In genomic region chr1:170663011-170663410, GRCh38 we compare ENCODE assay signal across 10 cellular contexts. TPM values are rescaled to one million over a fixed set of nuclear protein-coding genes. Genes with fewer than 3 reads are reported as not detected.
A peak's percentile ranks its signal among the peaks of the same experiment; 100 is the strongest.
DNase-seq lines count a peak whose midpoint lies in the region; ATAC-seq and TF ChIP-seq lines count a peak whose summit lies in the region.
"Had no signal": no experiment of that assay in that cellular context is flagged by ENCODE, and none has a peak within 500 bp of the region (broad histone marks: within the 10 kb centered on the region; RNA-seq: fewer than 3 reads in every experiment).

No MANE protein-coding gene starts in this region.

- H3K27me3 ChIP-seq in AG04450 (ENCODE audit: control insufficient read depth, insufficient read depth, low read length): no peaks in the 10 kb centered on the region
- no peaks in the 10 kb centered on the region for H3K27me3 ChIP-seq in PC-3 (ENCODE audit: low read length)

- peak overlapping the region; percentile 94 for H3K27ac Mint-ChIP-seq in osteocyte (ENCODE audit: unreplicated experiment)
- H3K27ac Mint-ChIP-seq in activated T-helper 17 cell treated with anti-CD3 and anti-CD28 coated beads, Interleukin-2, amount 50 U/mL, for 72 hours: no peak overlapping the region
- H3K27ac Mint-ChIP-seq: CD4-positive, CD25-positive, alpha-beta regulatory T cell had no signal

- in situ Hi-C loops in KBM-7 (cut with MboI; ENCODE audit: low pct_unique_long_range_greater_than_20kb, low sequenced_read_pairs): no loop called here

- no peaks in the 10 kb centered on the region for H3K9me3 Mint-ChIP-seq in osteocyte (ENCODE audit: unreplicated experiment)
- H3K9me3 Mint-ChIP-seq in activated T-helper 17 cell treated with anti-CD3 and anti-CD28 coated beads, Interleukin-2, amount 50 U/mL, for 72 hours: no peaks in the 10 kb centered on the region

- no peak for TF ChIP-seq CTCF in AG04450 (IDR thresholded peaks at IDR 0.05; ENCODE audit: low read depth, low read length)
- no peak for TF ChIP-seq CTCF in PC-3 (conservative IDR thresholded peaks at IDR 0.05; ENCODE audit: low read depth, low read length)
- TF ChIP-seq CTCF in fibroblast of the aortic adventitia (IDR thresholded peaks at IDR 0.05; ENCODE audit: insufficient read depth, low read length): no peak
- TF ChIP-seq CTCF in osteocyte (IDR thresholded peaks at IDR 0.05): no peak

- CTCF ChIA-PET in AG04450 (lab: Charles Lee): interaction anchor here (0.8 to 1.8 kb wide), 2 partner anchors 10 to 26 kb away, joined by 3 to 4 read pairs; no protein-coding TSS in a partner anchor
- CTCF ChIA-PET in PC-3 (lab: Charles Lee): no interaction called here

- no peaks in the 10 kb centered on the region for H3K27me3 Mint-ChIP-seq in osteocyte (ENCODE audit: unreplicated experiment)
- H3K27me3 Mint-ChIP-seq in activated T-helper 17 cell treated with anti-CD3 and anti-CD28 coated beads, Interleukin-2, amount 50 U/mL, for 72 hours: peaks cover 66% of the 10 kb centered on the region

- peak overlapping the region; percentile 74 for H3K4me2 ChIP-seq in PC-3 (ENCODE audit: low read length)

- H3K4me1 Mint-ChIP-seq in osteocyte (ENCODE audit: unreplicated experiment): peaks cover 37% of the 10 kb centered on the region
- H3K4me1 Mint-ChIP-seq in activated T-helper 17 cell treated with anti-CD3 and anti-CD28 coated beads, Interleukin-2, amount 50 U/mL, for 72 hours: peaks cover 4% of the 10 kb centered on the region

- H3K9me3 ChIP-seq in AG04450 (ENCODE audit: control insufficient read depth, insufficient read depth, low read length): peaks cover 21% of the 10 kb centered on the region
- H3K9me3 ChIP-seq in PC-3 (ENCODE audit: low read length): no peaks in the 10 kb centered on the region

- H3K79me2 ChIP-seq in PC-3 (ENCODE audit: low read length): no peaks in the 10 kb centered on the region

- no peaks in the 10 kb centered on the region for H3K9me2 ChIP-seq in PC-3 (replicated peaks; ENCODE audit: low read length)

- DNase-seq in AG04450 (ENCODE audit: low read depth, low spot score) (no peak), PC-3 (no peak), fibroblast of the aortic adventitia (ENCODE audit: low read depth) (peak; percentile 83), osteocyte (ENCODE audit: extremely low spot score, unreplicated experiment) (no peak), KBM-7 (no peak)
- DNase-seq: CD4-positive, CD25-positive, alpha-beta regulatory T cell had no signal

- H3K36me3 ChIP-seq in PC-3 (ENCODE audit: low read depth, low read length): no peaks in the 10 kb centered on the region

- peaks cover 20% of the 10 kb centered on the region for H3K36me3 Mint-ChIP-seq in osteocyte (ENCODE audit: unreplicated experiment)
- no peaks in the 10 kb centered on the region for H3K36me3 Mint-ChIP-seq in activated T-helper 17 cell treated with anti-CD3 and anti-CD28 coated beads, Interleukin-2, amount 50 U/mL, for 72 hours (ENCODE audit: low read depth)

- peak overlapping the region; percentile 90 for H3K4me3 Mint-ChIP-seq in osteocyte (ENCODE audit: unreplicated experiment)
- H3K4me3 Mint-ChIP-seq in activated T-helper 17 cell treated with anti-CD3 and anti-CD28 coated beads, Interleukin-2, amount 50 U/mL, for 72 hours: no peak overlapping the region

- POLR2A ChIA-PET in AG04450 (lab: Yijun Ruan, JAX): interaction anchor here (0.7 to 1.0 kb wide), 2 partner anchors 131 to 716 kb away, joined by 3 to 4 read pairs; partner anchors contain the start of gene GORAB
- POLR2A ChIA-PET in PC-3 (lab: Charles Lee; ENCODE audit: unreplicated experiment): no interaction called here

- ATAC-seq in PC-3: no peak; the same call in 1 of the 2 replicates
- no peak for ATAC-seq in activated T-helper 17 cell treated with anti-CD3 and anti-CD28 coated beads, Interleukin-2, amount 50 U/mL, for 72 hours (replicated peaks)
- no peak for ATAC-seq in GM18868 (IDR thresholded peaks at IDR 0.05; ENCODE audit: unreplicated experiment)
- ATAC-seq in HG02763 (IDR thresholded peaks at IDR 0.05; ENCODE audit: unreplicated experiment): no peak
- ATAC-seq: HCT116 had no signal

- intact Hi-C loops in PC-3 (cut with micrococcal nuclease): no loop called here

- peak overlapping the region; percentile 94 for H3K4me3 ChIP-seq in AG04450 (ENCODE audit: low read depth, low read length)
- H3K4me3 ChIP-seq in PC-3 (ENCODE audit: low read length): peak overlapping the region; percentile 57
- peak overlapping the region; percentile 96 for H3K4me3 ChIP-seq in fibroblast of the aortic adventitia (ENCODE audit: low read depth, low read length)

- H3F3A ChIP-seq in PC-3 (ENCODE audit: low read length, unreplicated experiment): no peaks in the 10 kb centered on the region

- no TSS peak for BruUV-seq in PC-3 (replicated peaks; lab: Mats Ljungman, UMichigan)

- no peaks in the 10 kb centered on the region for H4K20me1 ChIP-seq in PC-3 (ENCODE audit: low read length)

- no peaks in the 10 kb centered on the region for H3K4me1 ChIP-seq in PC-3 (ENCODE audit: insufficient read depth, low read length)

- H2AFZ ChIP-seq in PC-3 (ENCODE audit: low read length): peak overlapping the region; percentile 61

- no peak overlapping the region for H3K9ac ChIP-seq in PC-3 (ENCODE audit: low read length)

- H3K27ac ChIP-seq in AG04450 (ENCODE audit: low read depth, low read length): peak overlapping the region; percentile 89
- H3K27ac ChIP-seq in PC-3 (ENCODE audit: low read length): no peak overlapping the region

RNA-seq across cellular contexts. Expression of gene PRRX1, which starts 0.9 kb away (rescaled TPM):
- polyA plus RNA-seq in AG04450 (2011; rRNA removed): 88.4 and 107 TPM in 2 replicates
- polyA minus RNA-seq in AG04450 (2011; rRNA and poly(A)+ RNA removed): 118 and 128 TPM in 2 replicates
- total RNA-seq in PC-3 (2014; rRNA removed): not detected in 2 replicates
- 411 and 679 TPM in 2 replicates for total RNA-seq in fibroblast of the aortic adventitia (ENCODE audit: low replicate concordance)
- 358 and 376 TPM in 2 replicates for total RNA-seq in osteocyte
- not detected for total RNA-seq in activated T-helper 17 cell treated with anti-CD3 and anti-CD28 coated beads, Interleukin-2, amount 50 U/mL, for 72 hours
- total RNA-seq: CD4-positive, CD25-positive, alpha-beta regulatory T cell had no signal

Comparison
In these comparisons a context has a peak if more than half of its experiments do, and no peak if none do; other contexts are left out.
1. RNA of gene PRRX1, which starts 0.9 kb away (total RNA-seq): 411 to 679 TPM in fibroblast of the aortic adventitia and 358 to 376 TPM in osteocyte; not detected in PC-3 and not detected in activated T-helper 17 cell treated with anti-CD3 and anti-CD28 coated beads, Interleukin-2, amount 50 U/mL, for 72 hours; every median in the first group is over 100 times any median in the second.
2. Peak in every context shown above with its lines, with median percentiles within 50 percentile points of each other: H3K4me3 ChIP-seq.